In the genomic region with DNA sequence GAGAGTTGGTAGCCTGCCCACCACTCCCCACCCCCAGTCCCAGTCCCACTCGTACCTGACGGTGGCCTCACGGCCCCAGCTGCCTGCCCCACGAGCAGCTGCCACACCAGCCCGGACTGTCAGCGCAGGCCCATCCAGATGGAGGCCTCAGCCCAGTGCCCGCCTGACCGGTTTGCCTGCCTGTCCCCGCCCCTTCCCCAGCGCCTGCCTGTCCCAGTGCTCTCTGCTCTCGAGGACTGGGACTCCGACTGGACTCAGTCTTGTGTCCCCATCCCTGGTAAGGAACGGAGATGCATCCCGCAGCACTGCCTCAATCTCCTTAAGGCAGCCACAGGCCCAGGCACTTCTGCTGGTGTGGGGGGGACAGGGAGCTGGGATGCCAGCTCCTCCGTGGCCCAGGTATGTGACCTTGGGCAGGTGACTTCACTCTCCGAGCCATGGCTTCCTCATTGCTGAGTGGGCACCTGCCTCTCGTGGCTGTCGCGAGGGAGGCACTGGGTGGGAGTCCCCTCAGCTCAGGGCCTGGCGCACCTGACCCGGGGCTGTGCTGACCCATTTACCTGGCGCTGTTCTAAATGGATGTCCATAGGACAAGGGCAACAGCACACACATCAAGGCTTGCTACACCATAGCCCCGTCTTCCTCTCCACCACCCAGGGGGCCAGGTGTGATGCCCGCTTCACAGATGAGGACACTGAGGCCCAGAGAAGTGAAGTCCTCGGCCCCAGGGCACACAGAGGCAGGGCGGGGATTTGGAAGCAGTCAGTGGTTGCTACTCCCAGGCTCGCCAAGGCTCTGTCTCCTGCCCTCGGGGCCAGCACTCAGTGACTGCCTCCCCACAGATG, we compare ENCODE assay signal across 12 cellular contexts. TPM values are rescaled to one million over a fixed set of nuclear protein-coding genes. Genes with fewer than 3 reads are reported as not detected.
DNase-seq lines count a peak whose midpoint lies in the region; ATAC-seq and TF ChIP-seq lines count a peak whose summit lies in the region.
"Had no signal": no experiment of that assay in that cellular context is flagged by ENCODE, and none has a peak within 500 bp of the region (broad histone marks: within the 10 kb centered on the region; RNA-seq: fewer than 3 reads in every experiment).

TSS of gene NKPD1 (minus strand) at position 113 of the 845 bp plus-strand sequence. CDS start 832 bp downstream, outside the sequence.

- CTCF ChIA-PET in WTC11 (lab: Charles Lee): interaction anchor here (0.9 to 2.8 kb wide), 5 partner anchors 11 to 35 kb away, joined by 3 to 19 read pairs (median 4); partner anchors contain the start of genes BLOC1S3 and TRAPPC6A

- H3K27me3 Mint-ChIP-seq in activated T-cell treated with anti-CD3 and anti-CD28 coated beads, Interleukin-2, amount 50 U/mL, for 24 hours: peaks cover 9% of the 10 kb centered on the region
- H3K27me3 Mint-ChIP-seq in WTC11 (ENCODE audit: low read depth) (peaks cover 17% of the 10 kb centered on the region), chondrocyte (ENCODE audit: low read depth) (peaks cover 4% of the 10 kb centered on the region)

- DNase-seq in activated T-cell treated with anti-CD3 and anti-CD28 coated beads, Interleukin-2, amount 50 U/mL, for 24 hours: no peak
- no peak for DNase-seq in activated T-cell treated with anti-CD3 and anti-CD28 coated beads, Interleukin-2, amount 50 U/mL, for 1 hour
- peak; percentile 55 for DNase-seq in WTC11 (ENCODE audit: low spot score)
- DNase-seq in lower leg skin (ENCODE audit: low spot score in 2 of 2): peak in 1 of 2 donors; percentile 91
- DNase-seq in ureter (ENCODE audit: low spot score): peak; percentile 82
- no peak for DNase-seq in chondrocyte (ENCODE audit: low spot score)
- no peak for DNase-seq in activated naive CD4-positive, alpha-beta T cell (lab: John Stamatoyannopoulos, UW)
- no peak for DNase-seq in T-helper 9 cell
- DNase-seq: midbrain, NCI-H2171 treated with DMSO at 0.1 percent for 48 hours had no signal

- WGBS in lower leg skin, 2 donors: 26 to 40% methylated on average over 15 to 16 of the region's 28 CpGs

- POLR2A ChIA-PET in WTC11 (lab: Charles Lee): interaction anchor here (0.6 kb wide), 1 partner anchor 539 kb away, joined by 4 read pairs; no protein-coding TSS in a partner anchor

- no peaks in the 10 kb centered on the region for H3K9me3 Mint-ChIP-seq in activated T-cell treated with anti-CD3 and anti-CD28 coated beads, Interleukin-2, amount 50 U/mL, for 24 hours
- H3K9me3 Mint-ChIP-seq in WTC11: no peaks in the 10 kb centered on the region
- H3K9me3 Mint-ChIP-seq in chondrocyte (ENCODE audit: low read depth): no peaks in the 10 kb centered on the region

- no peak for TF ChIP-seq POLR2A in lower leg skin (IDR thresholded peaks at IDR 0.05)

- TF ChIP-seq CTCF in WTC11 (IDR thresholded peaks at IDR 0.05): no peak
- TF ChIP-seq CTCF in lower leg skin (IDR thresholded peaks at IDR 0.05): no peak
- no peak for TF ChIP-seq CTCF in chondrocyte (IDR thresholded peaks at IDR 0.05)

- no peak within 1 kb of the TSS for H3K4me3 Mint-ChIP-seq in activated T-cell treated with anti-CD3 and anti-CD28 coated beads, Interleukin-2, amount 50 U/mL, for 24 hours
- H3K4me3 Mint-ChIP-seq in WTC11: no peak within 1 kb of the TSS
- H3K4me3 Mint-ChIP-seq in chondrocyte (ENCODE audit: unreplicated experiment): no peak within 1 kb of the TSS

- peak within 1 kb of the TSS; percentile 60 for H3K27ac Mint-ChIP-seq in activated T-cell treated with anti-CD3 and anti-CD28 coated beads, Interleukin-2, amount 50 U/mL, for 24 hours
- H3K27ac Mint-ChIP-seq in WTC11 (no peak within 1 kb of the TSS), chondrocyte (ENCODE audit: unreplicated experiment) (no peak within 1 kb of the TSS)

- no peak within 1 kb of the TSS for H3K4me3 ChIP-seq in lower leg skin (ENCODE audit: low read depth, poor library complexity, severe bottlenecking)
- H3K4me3 ChIP-seq: testis had no signal

- no peaks in the 10 kb centered on the region for H3K36me3 Mint-ChIP-seq in activated T-cell treated with anti-CD3 and anti-CD28 coated beads, Interleukin-2, amount 50 U/mL, for 24 hours (ENCODE audit: low read depth)
- H3K36me3 Mint-ChIP-seq in WTC11: no peaks in the 10 kb centered on the region
- no peaks in the 10 kb centered on the region for H3K36me3 Mint-ChIP-seq in chondrocyte (ENCODE audit: low read depth)

- intact Hi-C loops in lower leg skin (cut with DNase I; ENCODE audit: low total_unique reads): no loop called here

- H3K4me1 Mint-ChIP-seq in activated T-cell treated with anti-CD3 and anti-CD28 coated beads, Interleukin-2, amount 50 U/mL, for 24 hours (ENCODE audit: low read depth): peaks cover 13% of the 10 kb centered on the region
- H3K4me1 Mint-ChIP-seq in WTC11 (0 out of 2 replicates have a peak, but pooled peaks cover 11% of the 10 kb centered on the region), chondrocyte (ENCODE audit: low read depth) (no peaks in the 10 kb centered on the region)

- no peak for ATAC-seq in WTC11

TF ChIP-seq in WTC11, 78 proteins besides CTCF, POLR2A, EP300 and RAD21 (continues in another document):
- no peak for TF ChIP-seq MYBL2 (CRISPR knock-in tag; IDR thresholded peaks at IDR 0.05)
- TF ChIP-seq, protein P1, sequence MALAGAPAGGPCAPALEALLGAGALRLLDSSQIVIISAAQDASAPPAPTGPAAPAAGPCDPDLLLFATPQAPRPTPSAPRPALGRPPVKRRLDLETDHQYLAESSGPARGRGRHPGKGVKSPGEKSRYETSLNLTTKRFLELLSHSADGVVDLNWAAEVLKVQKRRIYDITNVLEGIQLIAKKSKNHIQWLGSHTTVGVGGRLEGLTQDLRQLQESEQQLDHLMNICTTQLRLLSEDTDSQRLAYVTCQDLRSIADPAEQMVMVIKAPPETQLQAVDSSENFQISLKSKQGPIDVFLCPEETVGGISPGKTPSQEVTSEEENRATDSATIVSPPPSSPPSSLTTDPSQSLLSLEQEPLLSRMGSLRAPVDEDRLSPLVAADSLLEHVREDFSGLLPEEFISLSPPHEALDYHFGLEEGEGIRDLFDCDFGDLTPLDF (CRISPR knock-in tag; IDR thresholded peaks at IDR 0.05): no peak
- no peak for TF ChIP-seq ZNF425 (CRISPR knock-in tag; conservative IDR thresholded peaks at IDR 0.05)
- TF ChIP-seq ARID4B (CRISPR knock-in tag; IDR thresholded peaks at IDR 0.05; ENCODE audit: borderline replicate concordance): no peak
- TF ChIP-seq OVOL2 (CRISPR knock-in tag; IDR thresholded peaks at IDR 0.05; ENCODE audit: borderline replicate concordance): no peak
- TF ChIP-seq, protein P2, sequence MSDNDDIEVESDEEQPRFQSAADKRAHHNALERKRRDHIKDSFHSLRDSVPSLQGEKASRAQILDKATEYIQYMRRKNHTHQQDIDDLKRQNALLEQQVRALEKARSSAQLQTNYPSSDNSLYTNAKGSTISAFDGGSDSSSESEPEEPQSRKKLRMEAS (CRISPR knock-in tag; IDR thresholded peaks at IDR 0.05): no peak
- TF ChIP-seq MXD4 (CRISPR knock-in tag; IDR thresholded peaks at IDR 0.05; ENCODE audit: borderline replicate concordance): no peak

RNA-seq across cellular contexts. Expression of gene NKPD1, which starts in this region (rescaled TPM):
- total RNA-seq in WTC11 (2021): 0.57 to 1.1 TPM (median 0.76 TPM) in 3 replicates
- total RNA-seq in lower leg skin: 100 to 1,000 TPM in 1 of 4 donors, 10 to 100 TPM in 3; 42.0 to 100 (median 51.4) TPM
- total RNA-seq in ureter: 0.60 TPM
- 0.10 to 0.13 TPM in 2 of 3 replicates, not detected in the other for total RNA-seq in chondrocyte
- total RNA-seq: astrocyte had no signal

Comparison
In these comparisons a context has a peak if more than half of its experiments do, and no peak if none do; other contexts are left out.
1. RNA of gene NKPD1 (total RNA-seq): 42.0 to 100 TPM in lower leg skin; 0.60 TPM in ureter (single experiment), 0.57 to 1.1 TPM in WTC11 and 0.10 to 0.13 TPM in chondrocyte; every median in the first group is over 10 times any median in the second.
2. Peak in DNase-seq in ureter; RNA of the gene not detected or under 1 TPM.